Comparison of ENCODE assay signal across 8 cellular contexts in genomic region chr1:151198254-151199127, GRCh38. TPM values are rescaled to one million over a fixed set of nuclear protein-coding genes. Genes with fewer than 3 reads are reported as not detected.
DNase-seq lines count a peak whose midpoint lies in the region; ATAC-seq, FAIRE-seq and TF ChIP-seq lines count a peak whose summit lies in the region.

Gene PIP5K1A (plus strand): TSS chr1:151198552. CDS start chr1:151198997, 445 bp downstream.

- H3K4me3 ChIP-seq in AG10803 (ENCODE audit: low read length) = peak within 1 kb of the TSS; percentile 100
- H3K4me3 ChIP-seq in keratinocyte (ENCODE audit: control insufficient read depth in 2 of 3, extremely low read depth in 1 of 3, insufficient read depth in 2 of 3, low read depth in 1 of 3, low read length in 3 of 3) = peak within 1 kb of the TSS; percentile 95 to 100 (median 99)

- H3K9me1 ChIP-seq in keratinocyte (ENCODE audit: control insufficient read depth, extremely low read depth, insufficient read depth, low read length) = peaks cover 3% of the 10 kb centered on the region

- H3K9ac ChIP-seq in keratinocyte (ENCODE audit: control insufficient read depth, extremely low read depth, insufficient read depth, low read length) = peak within 1 kb of the TSS; percentile 97

- peak within 1 kb of the TSS; percentile 94 for H3K4me2 ChIP-seq in keratinocyte (ENCODE audit: control insufficient read depth, extremely low read depth, insufficient read depth, low read depth, low read length)

- no peaks in the 10 kb centered on the region for H3K27me3 ChIP-seq in keratinocyte (ENCODE audit: control insufficient read depth, extremely low read depth, insufficient read depth, low read length)

- peak; percentile 98 for DNase-seq in AG10803 (ENCODE audit: low read depth)
- DNase-seq in NCI-H510A (lab: John Stamatoyannopoulos, UW) = peak; percentile 92
- DNase-seq in activated CD4-positive, alpha-beta T cell treated with anti-CD3 and anti-CD28 coated beads for 1 hour = peak; percentile 98
- DNase-seq in cerebellum (ENCODE audit: low spot score) = peak; percentile 98
- DNase-seq in keratinocyte (ENCODE audit: low read depth, low spot score) = peak; percentile 93
- peak; percentile 97 for DNase-seq in stimulated activated CD4-positive, alpha-beta T cell treated with anti-CD3 and anti-CD28 coated beads, Interleukin-15, amount 100 ng/mL, for 1 hour (ENCODE audit: low read depth in 1 of 2, low spot score in 1 of 2)

- no peak for TF ChIP-seq CTCF in AG10803 (conservative IDR thresholded peaks at IDR 0.05; ENCODE audit: low read length)
- TF ChIP-seq CTCF in keratinocyte (optimal IDR thresholded peaks at IDR 0.05 in 1 of 3, IDR thresholded peaks at IDR 0.05 in 1 of 3, conservative IDR thresholded peaks at IDR 0.05 in 1 of 3; ENCODE audit: extremely low read depth in 1 of 3, insufficient read depth in 2 of 3, low read length in 3 of 3) = no peak

- H3K9me3 ChIP-seq in keratinocyte (ENCODE audit: control insufficient read depth, low read depth, low read length) = no peaks in the 10 kb centered on the region

- H3K79me2 ChIP-seq in keratinocyte (ENCODE audit: control insufficient read depth, insufficient read depth, low read length) = peaks cover 46% of the 10 kb centered on the region

- FAIRE-seq in keratinocyte (lab: Jason Lieb, UNC) = peak; percentile 53

- H3K4me1 ChIP-seq in keratinocyte (ENCODE audit: control insufficient read depth, extremely low read depth, insufficient read depth, low read length) = peaks cover 40% of the 10 kb centered on the region

- dilution Hi-C loops in keratinocyte (cut with MboI; ENCODE audit: extremely low pct_ligation_motif_present, low sequenced_read_pairs) = no loop called here

- peak within 1 kb of the TSS; percentile 68 for H2AFZ ChIP-seq in keratinocyte (ENCODE audit: control insufficient read depth, low read length)

- peaks cover 5 to 11% of the 10 kb centered on the region in 2 experiments for H3K36me3 ChIP-seq in keratinocyte (ENCODE audit: control insufficient read depth in 2 of 2, extremely low read depth in 1 of 2, insufficient read depth in 2 of 2, low read length in 2 of 2)

- H3K27ac ChIP-seq in keratinocyte (ENCODE audit: control insufficient read depth, insufficient read depth, low read length) = peak within 1 kb of the TSS; percentile 95

- peak; percentile 82 for ATAC-seq in GM19043 (IDR thresholded peaks at IDR 0.05; ENCODE audit: low read depth, unreplicated experiment)
- ATAC-seq in HG03378 (IDR thresholded peaks at IDR 0.05; ENCODE audit: unreplicated experiment) = peak; percentile 83

- peaks cover 11% of the 10 kb centered on the region for H4K20me1 ChIP-seq in keratinocyte (ENCODE audit: control insufficient read depth, extremely low read depth, insufficient read depth, low read length)

RNA-seq across cellular contexts. Expression of gene PIP5K1A, which starts in this region (rescaled TPM):
- 83.5 TPM for total RNA-seq in cerebellum
- polyA plus RNA-seq in keratinocyte = 98.6 to 148 TPM (median 124 TPM) in 3 replicates
- polyA plus RNA-seq in keratinocyte (2011; ENCODE audit: low read depth) = 40.9 TPM
- 99.7 and 191 TPM in 2 replicates for polyA plus RNA-seq in keratinocyte (2011; cell fraction: cytosol; rRNA removed)
- polyA plus RNA-seq in keratinocyte (2011; cell fraction: nucleus; rRNA removed) = 285 and 289 TPM in 2 replicates
- polyA plus RNA-seq in keratinocyte (2012; ENCODE audit: low replicate concordance) = 45.5 and 51.0 TPM in 2 replicates
- 191 to 227 TPM (median 226 TPM) in 3 replicates for polyA minus RNA-seq in keratinocyte
- polyA minus RNA-seq in keratinocyte (2011; cell fraction: cytosol; rRNA and poly(A)+ RNA removed) = 42.0 TPM
- 151 and 276 TPM in 2 replicates for polyA minus RNA-seq in keratinocyte (2011; cell fraction: nucleus; rRNA and poly(A)+ RNA removed)

Comparison
In these comparisons a context has a peak if more than half of its experiments do, and no peak if none do; other contexts are left out.
1. Peak in every context shown above with its lines: DNase-seq, ATAC-seq, H3K4me3 ChIP-seq and H3K27ac ChIP-seq.